1 cellular context compared by ENCODE assay signal in the genomic region with DNA sequence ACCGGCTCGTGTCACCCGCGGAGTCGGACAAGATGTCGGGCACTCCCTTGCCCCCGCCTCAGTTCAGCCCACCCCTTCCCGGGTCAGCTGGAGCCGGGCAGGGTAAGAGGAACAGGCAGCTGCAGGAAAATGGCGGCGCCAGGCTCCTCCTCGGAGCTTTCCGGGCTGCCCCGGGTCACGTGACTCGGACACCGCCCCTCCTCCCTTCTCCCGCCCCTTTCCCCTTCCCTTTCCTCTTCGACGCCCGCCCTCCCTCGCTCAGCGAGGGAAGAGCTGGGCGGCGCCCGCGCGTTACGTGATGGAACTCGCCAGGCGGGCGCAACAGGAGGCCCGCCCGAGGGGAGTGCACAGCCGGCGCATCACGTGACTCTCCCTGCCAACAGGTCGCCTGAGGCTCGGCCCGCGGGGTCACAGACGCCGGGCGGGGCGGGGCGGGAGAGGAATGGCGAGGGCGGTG.
TF ChIP-seq lines count a peak whose summit lies in the region.

Gene PICALM, minus strand, starts transcription at position 134 of the 457 bp plus-strand sequence. CDS start 304 bp downstream, outside the sequence.

TF ChIP-seq in K562, 482 proteins besides CTCF, POLR2A, EP300 and RAD21 (continued from another document and continues in another):
- TF ChIP-seq POLR2G (IDR thresholded peaks at IDR 0.05; ENCODE audit: low read depth, low read length) (peak; percentile 86), NCOA4 (IDR thresholded peaks at IDR 0.05; ENCODE audit: partially characterized antibody) (no peak), HNRNPLL (IDR thresholded peaks at IDR 0.05; ENCODE audit: low read depth, low read length, poor library complexity, severe bottlenecking) (peak; percentile 52), SMC3 (conservative IDR thresholded peaks at IDR 0.05; ENCODE audit: insufficient read depth, low read depth, low read length) (peak; percentile 17; the same call in 1 of the 2 replicates), MYC (IDR thresholded peaks at IDR 0.05; ENCODE audit: low read depth, low read length) (peak; percentile 77; the same call in 1 of the 2 replicates), MYC (CRISPR knock-in tag; IDR thresholded peaks at IDR 0.05; ENCODE audit: borderline replicate concordance, low read depth) (no peak), PCBP2 (IDR thresholded peaks at IDR 0.05; ENCODE audit: low read depth, low read length, poor library complexity, severe bottlenecking) (no peak), KLF16 (IDR thresholded peaks at IDR 0.05) (0 out of 2 replicates have a peak, but pooled peaks have one; percentile 62), CREB3L1 (IDR thresholded peaks at IDR 0.05; ENCODE audit: borderline replicate concordance, low read depth) (no peak), CXXC5 (CRISPR knock-in tag; IDR thresholded peaks at IDR 0.05) (peak; percentile 90), BCOR (IDR thresholded peaks at IDR 0.05) (0 out of 2 replicates have a peak, but pooled peaks have one; percentile 9), POLR2AphosphoS2 (IDR thresholded peaks at IDR 0.05; ENCODE audit: low read length) (no peak), CHD7 (IDR thresholded peaks at IDR 0.05; ENCODE audit: low read depth, low read length) (no peak), RBM22 (IDR thresholded peaks at IDR 0.05; ENCODE audit: low read depth, low read length, poor library complexity, severe bottlenecking) (no peak), OTX1 (CRISPR knock-in tag; IDR thresholded peaks at IDR 0.05) (no peak), RBM39 (optimal IDR thresholded peaks at IDR 0.05; ENCODE audit: low read depth, low read length) (no peak), BRD4 (IDR thresholded peaks at IDR 0.05) (no peak), TEAD1 (CRISPR knock-in tag; IDR thresholded peaks at IDR 0.05) (peak in 1 of 2 experiments; percentile 23; a peak in 1 of 4 replicates), MBD2 (IDR thresholded peaks at IDR 0.05; ENCODE audit: borderline replicate concordance, low read depth) (peak; percentile 61; the same call in 1 of the 2 replicates)
- TF ChIP-seq, protein P1, sequence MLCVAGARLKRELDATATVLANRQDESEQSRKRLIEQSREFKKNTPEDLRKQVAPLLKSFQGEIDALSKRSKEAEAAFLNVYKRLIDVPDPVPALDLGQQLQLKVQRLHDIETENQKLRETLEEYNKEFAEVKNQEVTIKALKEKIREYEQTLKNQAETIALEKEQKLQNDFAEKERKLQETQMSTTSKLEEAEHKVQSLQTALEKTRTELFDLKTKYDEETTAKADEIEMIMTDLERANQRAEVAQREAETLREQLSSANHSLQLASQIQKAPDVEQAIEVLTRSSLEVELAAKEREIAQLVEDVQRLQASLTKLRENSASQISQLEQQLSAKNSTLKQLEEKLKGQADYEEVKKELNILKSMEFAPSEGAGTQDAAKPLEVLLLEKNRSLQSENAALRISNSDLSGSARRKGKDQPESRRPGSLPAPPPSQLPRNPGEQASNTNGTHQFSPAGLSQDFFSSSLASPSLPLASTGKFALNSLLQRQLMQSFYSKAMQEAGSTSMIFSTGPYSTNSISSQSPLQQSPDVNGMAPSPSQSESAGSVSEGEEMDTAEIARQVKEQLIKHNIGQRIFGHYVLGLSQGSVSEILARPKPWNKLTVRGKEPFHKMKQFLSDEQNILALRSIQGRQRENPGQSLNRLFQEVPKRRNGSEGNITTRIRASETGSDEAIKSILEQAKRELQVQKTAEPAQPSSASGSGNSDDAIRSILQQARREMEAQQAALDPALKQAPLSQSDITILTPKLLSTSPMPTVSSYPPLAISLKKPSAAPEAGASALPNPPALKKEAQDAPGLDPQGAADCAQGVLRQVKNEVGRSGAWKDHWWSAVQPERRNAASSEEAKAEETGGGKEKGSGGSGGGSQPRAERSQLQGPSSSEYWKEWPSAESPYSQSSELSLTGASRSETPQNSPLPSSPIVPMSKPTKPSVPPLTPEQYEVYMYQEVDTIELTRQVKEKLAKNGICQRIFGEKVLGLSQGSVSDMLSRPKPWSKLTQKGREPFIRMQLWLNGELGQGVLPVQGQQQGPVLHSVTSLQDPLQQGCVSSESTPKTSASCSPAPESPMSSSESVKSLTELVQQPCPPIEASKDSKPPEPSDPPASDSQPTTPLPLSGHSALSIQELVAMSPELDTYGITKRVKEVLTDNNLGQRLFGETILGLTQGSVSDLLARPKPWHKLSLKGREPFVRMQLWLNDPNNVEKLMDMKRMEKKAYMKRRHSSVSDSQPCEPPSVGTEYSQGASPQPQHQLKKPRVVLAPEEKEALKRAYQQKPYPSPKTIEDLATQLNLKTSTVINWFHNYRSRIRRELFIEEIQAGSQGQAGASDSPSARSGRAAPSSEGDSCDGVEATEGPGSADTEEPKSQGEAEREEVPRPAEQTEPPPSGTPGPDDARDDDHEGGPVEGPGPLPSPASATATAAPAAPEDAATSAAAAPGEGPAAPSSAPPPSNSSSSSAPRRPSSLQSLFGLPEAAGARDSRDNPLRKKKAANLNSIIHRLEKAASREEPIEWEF (CRISPR knock-in tag; IDR thresholded peaks at IDR 0.05): no peak
- TF ChIP-seq, protein P2, sequence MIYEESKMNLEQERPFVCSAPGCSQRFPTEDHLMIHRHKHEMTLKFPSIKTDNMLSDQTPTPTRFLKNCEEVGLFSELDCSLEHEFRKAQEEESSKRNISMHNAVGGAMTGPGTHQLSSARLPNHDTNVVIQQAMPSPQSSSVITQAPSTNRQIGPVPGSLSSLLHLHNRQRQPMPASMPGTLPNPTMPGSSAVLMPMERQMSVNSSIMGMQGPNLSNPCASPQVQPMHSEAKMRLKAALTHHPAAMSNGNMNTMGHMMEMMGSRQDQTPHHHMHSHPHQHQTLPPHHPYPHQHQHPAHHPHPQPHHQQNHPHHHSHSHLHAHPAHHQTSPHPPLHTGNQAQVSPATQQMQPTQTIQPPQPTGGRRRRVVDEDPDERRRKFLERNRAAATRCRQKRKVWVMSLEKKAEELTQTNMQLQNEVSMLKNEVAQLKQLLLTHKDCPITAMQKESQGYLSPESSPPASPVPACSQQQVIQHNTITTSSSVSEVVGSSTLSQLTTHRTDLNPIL (CRISPR knock-in tag; IDR thresholded peaks at IDR 0.05): no peak
